In genomic region chr3:141646760-141647561, GRCh38 we compare ENCODE assay signal across 7 cellular contexts.
DNase-seq lines count a peak whose midpoint lies in the region; ATAC-seq lines count a peak whose summit lies in the region.

No MANE protein-coding gene starts in this region.

- no peak overlapping the region for H3K56ac ChIP-seq in mesendoderm (ENCODE audit: low read length)

- no peaks in the 10 kb centered on the region for H3K27me3 Mint-ChIP-seq in activated CD4-positive, alpha-beta T cell treated with anti-CD3 and anti-CD28 coated beads, Interleukin-2, amount 10 ng/mL, durations not matched to agents 7 days and 5 days

- H3K4me2 ChIP-seq in mesendoderm (ENCODE audit: low read length): no peak overlapping the region

- no peak overlapping the region for H2BK120ac ChIP-seq in mesendoderm (ENCODE audit: low read depth, low read length)

- no peaks in the 10 kb centered on the region for H3K79me1 ChIP-seq in mesendoderm (ENCODE audit: low read length)

- no peak overlapping the region for H3K18ac ChIP-seq in mesendoderm (ENCODE audit: low read length)

- no peak overlapping the region for H3K4me3 Mint-ChIP-seq in activated CD4-positive, alpha-beta T cell treated with anti-CD3 and anti-CD28 coated beads, Interleukin-2, amount 10 ng/mL, durations not matched to agents 7 days and 5 days

- H3K9ac ChIP-seq in mesendoderm (ENCODE audit: low read length): no peak overlapping the region

- no peaks in the 10 kb centered on the region for H3K27me3 ChIP-seq in mesendoderm (ENCODE audit: insufficient read depth, low read length, poor library complexity)

- WGBS in mesendoderm (ENCODE audit: extremely low coverage, insufficient coverage, low lambda C conversion rate): no CpG with 5 or more reads among the region's 8 CpGs

- no peak overlapping the region for H3K27ac ChIP-seq in mesendoderm (ENCODE audit: low read depth, low read length)

- H3K9me3 Mint-ChIP-seq in activated CD4-positive, alpha-beta T cell treated with anti-CD3 and anti-CD28 coated beads, Interleukin-2, amount 10 ng/mL, durations not matched to agents 7 days and 5 days: no peaks in the 10 kb centered on the region

- no peaks in the 10 kb centered on the region for H3K36me3 ChIP-seq in mesendoderm (ENCODE audit: control insufficient read depth, insufficient read depth, low read length)

- peak; percentile 70 for DNase-seq in HCEC 1CT
- DNase-seq in NCI-H460 (ENCODE audit: extremely low read depth, low read depth): peak; percentile 40
- peak; percentile 83 to 96 for DNase-seq in T47D (ENCODE audit: low read depth in 1 of 2, low spot score in 1 of 2)
- peak; percentile 92 for DNase-seq in mesendoderm
- DNase-seq in activated CD4-positive, alpha-beta T cell treated with anti-CD3 and anti-CD28 coated beads, Interleukin-2, amount 10 ng/mL, durations not matched to agents 7 days and 5 days: no peak

- no peak overlapping the region for H4K5ac ChIP-seq in mesendoderm (ENCODE audit: low read length)

- in situ Hi-C loops in T47D (cut with HindIII; ENCODE audit: low pct_unique_long_range_greater_than_20kb, low sequenced_read_pairs): no loop called here

- H3K79me2 ChIP-seq in mesendoderm (ENCODE audit: control insufficient read depth, insufficient read depth, low read length): no peaks in the 10 kb centered on the region

- no peak overlapping the region for H3K23ac ChIP-seq in mesendoderm (ENCODE audit: low read length)

- H3K4me1 Mint-ChIP-seq in activated CD4-positive, alpha-beta T cell treated with anti-CD3 and anti-CD28 coated beads, Interleukin-2, amount 10 ng/mL, durations not matched to agents 7 days and 5 days: no peaks in the 10 kb centered on the region

- H3K36me3 Mint-ChIP-seq in activated CD4-positive, alpha-beta T cell treated with anti-CD3 and anti-CD28 coated beads, Interleukin-2, amount 10 ng/mL, durations not matched to agents 7 days and 5 days (ENCODE audit: low read depth): no peaks in the 10 kb centered on the region

- no peak overlapping the region for H3K4ac ChIP-seq in mesendoderm (ENCODE audit: low read depth, low read length)

- CTCF ChIA-PET in activated CD4-positive, alpha-beta T cell treated with anti-CD3 and anti-CD28 coated beads, Interleukin-2, amount 10 ng/mL, durations not matched to agents 7 days and 5 days (lab: Charles Lee): interaction anchor here (0.6 kb wide), 2 partner anchors 276 to 330 kb away, joined by 3 read pairs; no protein-coding TSS in a partner anchor

- H2BK5ac ChIP-seq in mesendoderm (ENCODE audit: low read length): no peak overlapping the region

- POLR2A ChIA-PET in activated CD4-positive, alpha-beta T cell treated with anti-CD3 and anti-CD28 coated beads, Interleukin-2, amount 10 ng/mL, durations not matched to agents 7 days and 5 days (lab: Charles Lee): no interaction called here

- H3K4me3 ChIP-seq in mesendoderm (ENCODE audit: low read length): no peak overlapping the region

- H2BK15ac ChIP-seq in mesendoderm (replicated peaks; ENCODE audit: low read depth): no peak overlapping the region

- no peak overlapping the region for H3K27ac Mint-ChIP-seq in activated CD4-positive, alpha-beta T cell treated with anti-CD3 and anti-CD28 coated beads, Interleukin-2, amount 10 ng/mL, durations not matched to agents 7 days and 5 days

- ATAC-seq in GM21825 (IDR thresholded peaks at IDR 0.05; ENCODE audit: unreplicated experiment) (no peak), HG02678 (IDR thresholded peaks at IDR 0.05; ENCODE audit: unreplicated experiment) (no peak)

- no peak overlapping the region for H2AK5ac ChIP-seq in mesendoderm (ENCODE audit: low read length)

- no peaks in the 10 kb centered on the region for H3K4me1 ChIP-seq in mesendoderm (ENCODE audit: control insufficient read depth, low read depth, low read length)

- H4K8ac ChIP-seq in mesendoderm (ENCODE audit: low read depth, low read length): no peak overlapping the region
